ENCODE assay signal across 2 cellular contexts in genomic region chr22:37558815-37559214, GRCh38.
TF ChIP-seq lines count a peak whose summit lies in the region.

No MANE protein-coding gene starts in this region.

TF ChIP-seq in H1, 55 proteins besides CTCF, POLR2A, EP300 and RAD21:
- TF ChIP-seq KDM4A (IDR thresholded peaks at IDR 0.05; ENCODE audit: low read depth, low read length, severe bottlenecking), result no peak
- no peak for TF ChIP-seq HDAC6 (IDR thresholded peaks at IDR 0.05; ENCODE audit: low read depth, low read length)
- no peak for TF ChIP-seq CEBPB (IDR thresholded peaks at IDR 0.05; ENCODE audit: low read depth, low read length)
- no peak for TF ChIP-seq BCL11A (IDR thresholded peaks at IDR 0.05; ENCODE audit: low read depth in 2 of 2, low read length in 2 of 2)

TF ChIP-seq in GM12891, 5 proteins besides CTCF, POLR2A, EP300 and RAD21:
- TF ChIP-seq SPI1 (IDR thresholded peaks at IDR 0.05; ENCODE audit: low read depth, low read length) (no peak), TAF1 (IDR thresholded peaks at IDR 0.05; ENCODE audit: low read depth, low read length) (no peak), POU2F2 (IDR thresholded peaks at IDR 0.05; ENCODE audit: low read depth, low read length) (no peak), POLR2AphosphoS5 (IDR thresholded peaks at IDR 0.05; ENCODE audit: low read depth, low read length) (no peak)
